Comparison of ENCODE assay signal across 9 cellular contexts in genomic region chr1:227793948-227794812, GRCh38. TPM values are rescaled to one million over a fixed set of nuclear protein-coding genes. Genes with fewer than 3 reads are reported as not detected.
DNase-seq lines count a peak whose midpoint lies in the region; ATAC-seq and TF ChIP-seq lines count a peak whose summit lies in the region.
"Had no signal": no experiment of that assay in that cellular context is flagged by ENCODE, and none has a peak within 500 bp of the region (broad histone marks: within the 10 kb centered on the region; RNA-seq: fewer than 3 reads in every experiment).

No MANE protein-coding gene starts in this region.

- no peaks in the 10 kb centered on the region for H3K79me1 ChIP-seq in mesendoderm (ENCODE audit: low read length)

- peaks cover 10% of the 10 kb centered on the region for H3K27me3 ChIP-seq in ACC112 (ENCODE audit: insufficient read depth, low read length)
- H3K27me3 ChIP-seq in mesendoderm (ENCODE audit: insufficient read depth, low read length, poor library complexity) = no peaks in the 10 kb centered on the region
- no peaks in the 10 kb centered on the region for H3K27me3 ChIP-seq in CD4-positive, alpha-beta memory T cell (ENCODE audit: insufficient read depth, low read length)

- H4K8ac ChIP-seq in mesendoderm (ENCODE audit: low read depth, low read length) = no peak overlapping the region

- no peaks in the 10 kb centered on the region for H3K36me3 Mint-ChIP-seq in CD4-positive, alpha-beta memory T cell

- no peak overlapping the region for H3K4me2 ChIP-seq in mesendoderm (ENCODE audit: low read length)

- no peak overlapping the region for H2BK15ac ChIP-seq in mesendoderm (replicated peaks; ENCODE audit: low read depth)

- peaks cover 17% of the 10 kb centered on the region for H3K4me1 ChIP-seq in ACC112 (ENCODE audit: control insufficient read depth, insufficient read depth, low read length, unreplicated experiment)
- no peaks in the 10 kb centered on the region for H3K4me1 ChIP-seq in mesendoderm (ENCODE audit: control insufficient read depth, low read depth, low read length)
- peaks cover 5% of the 10 kb centered on the region for H3K4me1 ChIP-seq in CD4-positive, alpha-beta memory T cell (ENCODE audit: insufficient read depth, low read length)

- WGBS in mesendoderm (ENCODE audit: extremely low coverage, insufficient coverage, low lambda C conversion rate) = no CpG with 5 or more reads among the region's 12 CpGs

- H3K9ac ChIP-seq in mesendoderm (ENCODE audit: low read length) = no peak overlapping the region

- H3K36me3 ChIP-seq in ACC112 (ENCODE audit: insufficient read depth, low read length) (no peaks in the 10 kb centered on the region), mesendoderm (ENCODE audit: control insufficient read depth, insufficient read depth, low read length) (no peaks in the 10 kb centered on the region)
- H3K36me3 ChIP-seq in CD4-positive, alpha-beta memory T cell (ENCODE audit: insufficient read depth, low read length) = no peaks in the 10 kb centered on the region

- POLR2A ChIA-PET in CD4-positive, alpha-beta memory T cell (lab: Charles Lee; ENCODE audit: partially characterized antibody) = interaction anchor here (1.0 kb wide), 1 partner anchor 28 kb away, joined by 4 read pairs; no protein-coding TSS in a partner anchor

- no peak overlapping the region for H3K23ac ChIP-seq in mesendoderm (ENCODE audit: low read length)

- TF ChIP-seq CTCF in choroid plexus epithelial cell (conservative IDR thresholded peaks at IDR 0.05; ENCODE audit: low read depth, low read length) = no peak

- CTCF ChIA-PET in CD4-positive, alpha-beta memory T cell (lab: Charles Lee; ENCODE audit: partially characterized antibody) = interaction anchor here (1.2 to 1.6 kb wide), 2 partner anchors 32 to 49 kb away, joined by 3 to 4 read pairs; no protein-coding TSS in a partner anchor

- H3K27ac ChIP-seq in ACC112 (ENCODE audit: low read depth, low read length) (no peak overlapping the region), mesendoderm (ENCODE audit: low read depth, low read length) (no peak overlapping the region)
- no peak overlapping the region for H3K27ac ChIP-seq in CD4-positive, alpha-beta memory T cell (ENCODE audit: low read depth, low read length)

- peak overlapping the region; percentile 24; the same call in 1 of the 2 replicates for H3K4me3 ChIP-seq in ACC112 (ENCODE audit: low read depth, low read length)
- no peak overlapping the region for H3K4me3 ChIP-seq in choroid plexus epithelial cell (ENCODE audit: low read depth, low read length)
- no peak overlapping the region for H3K4me3 ChIP-seq in mesendoderm (ENCODE audit: low read length)
- no peak overlapping the region for H3K4me3 ChIP-seq in CD4-positive, alpha-beta memory T cell (ENCODE audit: low read length in 2 of 2)

- H4K5ac ChIP-seq in mesendoderm (ENCODE audit: low read length) = no peak overlapping the region

- H3K18ac ChIP-seq in mesendoderm (ENCODE audit: low read length) = no peak overlapping the region

- H2BK5ac ChIP-seq in mesendoderm (ENCODE audit: low read length) = no peak overlapping the region

- intact Hi-C loops in CD4-positive, alpha-beta memory T cell (cut with micrococcal nuclease) = no loop called here

- DNase-seq in LHCN-M2 (ENCODE audit: low read depth) (peak; percentile 44), choroid plexus epithelial cell (ENCODE audit: low read depth) (peak; percentile 70), mesendoderm (peak; percentile 90), activated T-cell treated with anti-CD3 and anti-CD28 coated beads for 4 hours (no peak)
- DNase-seq in CD4-positive, alpha-beta memory T cell = no peak
- DNase-seq: NCI-H2107 had no signal

- peak overlapping the region; percentile 17 for H3K56ac ChIP-seq in mesendoderm (ENCODE audit: low read length)

- H3K9me3 ChIP-seq in CD4-positive, alpha-beta memory T cell (ENCODE audit: control insufficient read depth in 1 of 2, low read length in 2 of 2) = no peaks in the 10 kb centered on the region

- H3K79me2 ChIP-seq in ACC112 (ENCODE audit: control insufficient read depth, insufficient read depth, low read length, unreplicated experiment) = no peaks in the 10 kb centered on the region
- no peaks in the 10 kb centered on the region for H3K79me2 ChIP-seq in mesendoderm (ENCODE audit: control insufficient read depth, insufficient read depth, low read length)

- H3K9me3 Mint-ChIP-seq in CD4-positive, alpha-beta memory T cell = no peaks in the 10 kb centered on the region

- no peak overlapping the region for H3K4me3 Mint-ChIP-seq in CD4-positive, alpha-beta memory T cell

- H3K27ac Mint-ChIP-seq in CD4-positive, alpha-beta memory T cell = no peak overlapping the region

- H3K27me3 Mint-ChIP-seq in CD4-positive, alpha-beta memory T cell = peaks cover 0 to 2% of the 10 kb centered on the region in 2 donors

- peak overlapping the region; percentile 90 for H2AK5ac ChIP-seq in mesendoderm (ENCODE audit: low read length)

- ATAC-seq in GM19328 (IDR thresholded peaks at IDR 0.05; ENCODE audit: unreplicated experiment) = no peak
- no peak for ATAC-seq in HG03097 (IDR thresholded peaks at IDR 0.05; ENCODE audit: low FRiP score, unreplicated experiment)

- no peak overlapping the region for H3K4ac ChIP-seq in mesendoderm (ENCODE audit: low read depth, low read length)

- H2BK120ac ChIP-seq in mesendoderm (ENCODE audit: low read depth, low read length) = no peak overlapping the region

- H3K4me1 Mint-ChIP-seq in CD4-positive, alpha-beta memory T cell = peaks cover 4 to 19% (median 6%) of the 10 kb centered on the region in 4 donors

- no peak overlapping the region for H2AFZ ChIP-seq in ACC112 (ENCODE audit: low read length, unreplicated experiment)

RNA-seq across cellular contexts. Expression of gene PRSS38, which starts 21.3 kb away (rescaled TPM):
- not detected in 2 replicates for total RNA-seq in LHCN-M2 (2014; rRNA removed)
- not detected for polyA plus RNA-seq in LHCN-M2 (2012)
- polyA plus RNA-seq in mesendoderm (2013, experiment 1 of 2) = not detected
- polyA plus RNA-seq in mesendoderm (2013, experiment 2 of 2) = not detected
- total RNA-seq in CD4-positive, alpha-beta memory T cell = not detected
- polyA plus RNA-seq in CD4-positive, alpha-beta memory T cell = not detected

RNA-seq across cellular contexts. Expression of gene SNAP47, which starts 58.9 kb away (rescaled TPM):
- 46.4 and 48.5 TPM in 2 replicates for total RNA-seq in LHCN-M2 (2014; rRNA removed)
- 30.9 TPM for polyA plus RNA-seq in LHCN-M2 (2012)
- 20.3 TPM for polyA plus RNA-seq in mesendoderm (2013, experiment 1 of 2)
- 20.4 TPM for polyA plus RNA-seq in mesendoderm (2013, experiment 2 of 2)
- 10 to 100 TPM; 27.0 to 30.5 TPM for total RNA-seq in CD4-positive, alpha-beta memory T cell
- polyA plus RNA-seq in CD4-positive, alpha-beta memory T cell = 10 to 100 TPM; 46.6 to 53.6 TPM

RNA-seq across cellular contexts. Expression of gene JMJD4, which starts 59.1 kb away (rescaled TPM):
- 30.2 and 32.4 TPM in 2 replicates for total RNA-seq in LHCN-M2 (2014; rRNA removed)
- 19.2 TPM for polyA plus RNA-seq in LHCN-M2 (2012)
- polyA plus RNA-seq in mesendoderm (2013, experiment 1 of 2) = 10.8 TPM
- 10.8 TPM for polyA plus RNA-seq in mesendoderm (2013, experiment 2 of 2)
- 10 to 100 TPM; 32.4 to 34.1 TPM for total RNA-seq in CD4-positive, alpha-beta memory T cell
- polyA plus RNA-seq in CD4-positive, alpha-beta memory T cell = 10 to 100 TPM; 22.6 to 26.9 TPM

Comparison
In these comparisons a context has a peak if more than half of its experiments do, and no peak if none do; other contexts are left out.
1. DNase-seq: peak in LHCN-M2 (single experiment), choroid plexus epithelial cell (single experiment) and mesendoderm (single experiment); none in CD4-positive, alpha-beta memory T cell (0 of 5) and activated T-cell treated with anti-CD3 and anti-CD28 coated beads for 4 hours (single experiment).